30 cellular contexts compared by ENCODE assay signal in the genomic region with DNA sequence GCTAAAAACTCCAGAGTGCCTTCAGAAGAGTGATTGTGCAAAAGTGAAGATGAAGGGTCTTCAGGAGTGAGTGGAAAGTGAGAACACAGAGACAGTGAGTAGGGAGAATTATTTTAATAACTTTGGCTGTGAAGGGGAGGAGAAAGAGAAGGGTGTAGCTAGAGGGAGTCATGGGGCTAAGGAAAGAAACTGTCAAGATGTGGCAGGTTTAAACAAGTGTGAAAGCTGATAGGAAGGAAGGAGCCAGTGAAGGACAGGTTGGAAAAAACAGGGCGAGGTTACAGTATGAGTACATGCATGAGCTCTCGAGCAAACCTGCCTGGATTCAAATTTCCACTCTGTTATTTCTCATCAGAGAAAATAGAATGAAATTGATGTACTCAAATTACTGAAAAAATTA. TPM values are rescaled to one million over a fixed set of nuclear protein-coding genes. Genes with fewer than 3 reads are reported as not detected.
"Had no signal": no experiment of that assay in that cellular context is flagged by ENCODE, and none has a peak within 500 bp of the region (broad histone marks: within the 10 kb centered on the region; RNA-seq: fewer than 3 reads in every experiment).

No MANE protein-coding gene starts in this region.

- ATAC-seq: activated CD8-positive, alpha-beta memory T cell treated with anti-CD3 and anti-CD28 coated beads, Interleukin-2, amount 10 ng/mL, durations not matched to agents 7 days and 5 days; activated CD8-positive, alpha-beta T cell treated with anti-CD3 and anti-CD28 coated beads for 36 hours; activated naive CD8-positive, alpha-beta T cell treated with anti-CD3 and anti-CD28 coated beads, Interleukin-2, amount 50 U/mL, for 24 hours; body of pancreas; heart right ventricle; lower lobe of right lung; right lobe of liver had no signal

- H3K9me3 ChIP-seq: body of pancreas, lower lobe of right lung, right lobe of liver, thoracic aorta, upper lobe of left lung had no signal

- H3K36me3 ChIP-seq: heart right ventricle, lower lobe of right lung, right lobe of liver, thoracic aorta, upper lobe of left lung had no signal

- H3K27me3 Mint-ChIP-seq: activated CD8-positive, alpha-beta T cell treated with anti-CD3 and anti-CD28 coated beads for 36 hours had no signal

- H3K4me3 Mint-ChIP-seq: activated CD4-positive, alpha-beta T cell treated with anti-CD3 and anti-CD28 coated beads, Interleukin-2, amount 10 ng/mL, durations not matched to agents 7 days and 5 days; activated CD8-positive, alpha-beta memory T cell treated with anti-CD3 and anti-CD28 coated beads, Interleukin-2, amount 10 ng/mL, durations not matched to agents 7 days and 5 days; activated CD8-positive, alpha-beta T cell treated with anti-CD3 and anti-CD28 coated beads for 36 hours; activated naive CD8-positive, alpha-beta T cell treated with anti-CD3 and anti-CD28 coated beads, Interleukin-2, amount 50 U/mL, for 24 hours; naive B cell had no signal

- H3K27me3 ChIP-seq: right lobe of liver, upper lobe of left lung had no signal

- H3K4me1 ChIP-seq: body of pancreas, heart right ventricle, lower lobe of right lung, upper lobe of left lung had no signal

- H3K4me3 ChIP-seq: body of pancreas, heart right ventricle, lower lobe of right lung, right lobe of liver, skin epidermis, thoracic aorta, upper lobe of left lung had no signal

- H3K36me3 Mint-ChIP-seq: naive B cell had no signal

- DNase-seq: activated CD4-positive, alpha-beta T cell treated with anti-CD3 and anti-CD28 coated beads, Interleukin-2, amount 10 ng/mL, durations not matched to agents 7 days and 5 days; activated CD8-positive, alpha-beta memory T cell treated with anti-CD3 and anti-CD28 coated beads, Interleukin-2, amount 10 ng/mL, durations not matched to agents 7 days and 5 days; activated CD8-positive, alpha-beta T cell treated with anti-CD3 and anti-CD28 coated beads for 36 hours; activated gamma-delta T cell; activated naive CD4-positive, alpha-beta T cell treated with anti-CD3 and anti-CD28 coated beads, Interleukin-2, amount 50 U/mL, for 16 hours; activated naive CD8-positive, alpha-beta T cell treated with anti-CD3 and anti-CD28 coated beads, Interleukin-2, amount 50 U/mL, for 24 hours; activated T-cell treated with anti-CD3 and anti-CD28 coated beads for 4 hours; anterior cingulate cortex; body of pancreas; caudate nucleus; effector memory CD4-positive, alpha-beta T cell; heart right ventricle; kidney; lower lobe of right lung; naive B cell; occipital lobe; posterior cingulate gyrus; right lobe of liver; stimulated activated CD4-positive, alpha-beta T cell treated with anti-CD3 and anti-CD28 coated beads, Interleukin-1b, Interleukin-23, amount 100 ng/mL, for 48 hours; stimulated activated naive CD4-positive, alpha-beta T cell; SW 1271; T-helper 2 cell; upper lobe of left lung had no signal

- H3K27ac ChIP-seq: body of pancreas, heart right ventricle, lower lobe of right lung, right lobe of liver, thoracic aorta, upper lobe of left lung had no signal

- H3K27ac Mint-ChIP-seq: activated CD4-positive, alpha-beta T cell treated with anti-CD3 and anti-CD28 coated beads, Interleukin-2, amount 10 ng/mL, durations not matched to agents 7 days and 5 days; activated CD8-positive, alpha-beta memory T cell treated with anti-CD3 and anti-CD28 coated beads, Interleukin-2, amount 10 ng/mL, durations not matched to agents 7 days and 5 days; activated CD8-positive, alpha-beta T cell treated with anti-CD3 and anti-CD28 coated beads for 36 hours; activated naive CD8-positive, alpha-beta T cell treated with anti-CD3 and anti-CD28 coated beads, Interleukin-2, amount 50 U/mL, for 24 hours had no signal

- H3K9me3 Mint-ChIP-seq: activated CD4-positive, alpha-beta T cell treated with anti-CD3 and anti-CD28 coated beads, Interleukin-2, amount 10 ng/mL, durations not matched to agents 7 days and 5 days; activated naive CD8-positive, alpha-beta T cell treated with anti-CD3 and anti-CD28 coated beads, Interleukin-2, amount 50 U/mL, for 24 hours; naive B cell had no signal

RNA-seq across cellular contexts. Expression of gene IL1F10, which starts 17.8 kb away (rescaled TPM):
- total RNA-seq: activated CD4-positive, alpha-beta T cell treated with anti-CD3 and anti-CD28 coated beads, Interleukin-2, amount 10 ng/mL, durations not matched to agents 7 days and 5 days; activated CD8-positive, alpha-beta memory T cell treated with anti-CD3 and anti-CD28 coated beads, Interleukin-2, amount 10 ng/mL, durations not matched to agents 7 days and 5 days; activated CD8-positive, alpha-beta T cell treated with anti-CD3 and anti-CD28 coated beads for 36 hours; body of pancreas; dermis microvascular lymphatic vessel endothelial cell; fibroblast of villous mesenchyme; heart right ventricle; kidney; lower lobe of right lung; mesenteric fat pad; mucosa of gallbladder; occipital lobe; right lobe of liver; thoracic aorta; upper lobe of left lung had no signal
- polyA plus RNA-seq: heart right ventricle, neural cell had no signal

RNA-seq across cellular contexts. Expression of gene IL36RN, which starts 26.5 kb away (rescaled TPM):
- total RNA-seq: activated CD4-positive, alpha-beta T cell treated with anti-CD3 and anti-CD28 coated beads, Interleukin-2, amount 10 ng/mL, durations not matched to agents 7 days and 5 days; activated CD8-positive, alpha-beta memory T cell treated with anti-CD3 and anti-CD28 coated beads, Interleukin-2, amount 10 ng/mL, durations not matched to agents 7 days and 5 days; activated CD8-positive, alpha-beta T cell treated with anti-CD3 and anti-CD28 coated beads for 36 hours; body of pancreas; dermis microvascular lymphatic vessel endothelial cell; fibroblast of villous mesenchyme; heart right ventricle; kidney; lower lobe of right lung; mesenteric fat pad; mucosa of gallbladder; occipital lobe; right lobe of liver; thoracic aorta; upper lobe of left lung had no signal
- polyA plus RNA-seq: heart right ventricle, neural cell had no signal

RNA-seq across cellular contexts. Expression of gene IL36B, which starts 32.9 kb away (rescaled TPM):
- total RNA-seq: activated CD4-positive, alpha-beta T cell treated with anti-CD3 and anti-CD28 coated beads, Interleukin-2, amount 10 ng/mL, durations not matched to agents 7 days and 5 days; activated CD8-positive, alpha-beta memory T cell treated with anti-CD3 and anti-CD28 coated beads, Interleukin-2, amount 10 ng/mL, durations not matched to agents 7 days and 5 days; activated CD8-positive, alpha-beta T cell treated with anti-CD3 and anti-CD28 coated beads for 36 hours; body of pancreas; dermis microvascular lymphatic vessel endothelial cell; fibroblast of villous mesenchyme; heart right ventricle; kidney; lower lobe of right lung; mesenteric fat pad; mucosa of gallbladder; occipital lobe; right lobe of liver; thoracic aorta; upper lobe of left lung had no signal
- polyA plus RNA-seq: heart right ventricle, neural cell had no signal

RNA-seq across cellular contexts. Expression of gene IL1RN, which starts 41.9 kb away (rescaled TPM):
- total RNA-seq: dermis microvascular lymphatic vessel endothelial cell, fibroblast of villous mesenchyme, occipital lobe had no signal
- polyA plus RNA-seq: neural cell had no signal
